ENCODE assay signal across 19 cellular contexts in genomic region chr10:124058346-124059003, GRCh38.
"Had no signal": no experiment of that assay in that cellular context is flagged by ENCODE, and none has a peak within 500 bp of the region (broad histone marks: within the 10 kb centered on the region; RNA-seq: fewer than 3 reads in every experiment).

No MANE protein-coding gene starts in this region.

- H3K36me3 Mint-ChIP-seq: activated CD8-positive, alpha-beta memory T cell treated with anti-CD3 and anti-CD28 coated beads, Interleukin-2, amount 10 ng/mL, durations not matched to agents 7 days and 5 days; activated naive CD8-positive, alpha-beta T cell treated with anti-CD3 and anti-CD28 coated beads, Interleukin-2, amount 10 ng/mL, durations not matched to agents 7 days and 5 days had no signal

- H3K9me3 Mint-ChIP-seq: activated CD4-positive, alpha-beta memory T cell treated with anti-CD3 and anti-CD28 coated beads, Interleukin-2, amount 10 ng/mL, durations not matched to agents 7 days and 5 days; activated naive CD8-positive, alpha-beta T cell treated with anti-CD3 and anti-CD28 coated beads, Interleukin-2, amount 10 ng/mL, durations not matched to agents 7 days and 5 days; memory B cell; naive B cell; stimulated activated memory B cell treated with anti-CD40 and anti-IgM and Interleukin-4, amounts not matched to agents 10 μg/mL and 1 μg/mL and 100 μg/mL, for 72 hours had no signal

- H3K4me1 Mint-ChIP-seq: activated CD4-positive, alpha-beta memory T cell treated with anti-CD3 and anti-CD28 coated beads, Interleukin-2, amount 10 ng/mL, durations not matched to agents 7 days and 5 days; activated CD8-positive, alpha-beta memory T cell treated with anti-CD3 and anti-CD28 coated beads, Interleukin-2, amount 10 ng/mL, durations not matched to agents 7 days and 5 days; activated naive CD8-positive, alpha-beta T cell treated with anti-CD3 and anti-CD28 coated beads, Interleukin-2, amount 10 ng/mL, durations not matched to agents 7 days and 5 days had no signal

- H3K4me3 Mint-ChIP-seq: activated CD4-positive, alpha-beta memory T cell treated with anti-CD3 and anti-CD28 coated beads, Interleukin-2, amount 10 ng/mL, durations not matched to agents 7 days and 5 days; activated CD8-positive, alpha-beta memory T cell treated with anti-CD3 and anti-CD28 coated beads, Interleukin-2, amount 10 ng/mL, durations not matched to agents 7 days and 5 days; activated naive CD8-positive, alpha-beta T cell treated with anti-CD3 and anti-CD28 coated beads, Interleukin-2, amount 10 ng/mL, durations not matched to agents 7 days and 5 days; memory B cell; naive B cell; neural progenitor cell; stimulated activated memory B cell treated with anti-CD40 and anti-IgM and Interleukin-4, amounts not matched to agents 10 μg/mL and 1 μg/mL and 100 μg/mL, for 72 hours had no signal

- H3K4me1 ChIP-seq: colonic mucosa had no signal

- H3K4me3 ChIP-seq: body of pancreas, colonic mucosa, neural progenitor cell, ovary, right lobe of liver, smooth muscle cell, thoracic aorta had no signal

- DNase-seq: activated CD4-positive, alpha-beta memory T cell treated with anti-CD3 and anti-CD28 coated beads, Interleukin-2, amount 10 ng/mL, durations not matched to agents 7 days and 5 days; activated CD4-positive, alpha-beta T cell treated with anti-CD3 and anti-CD28 coated beads for 48 hours; activated CD4-positive, CD25-positive, alpha-beta regulatory T cell; activated CD8-positive, alpha-beta memory T cell treated with anti-CD3 and anti-CD28 coated beads, Interleukin-2, amount 10 ng/mL, durations not matched to agents 7 days and 5 days; activated naive CD4-positive, alpha-beta T cell; activated naive CD8-positive, alpha-beta T cell treated with anti-CD3 and anti-CD28 coated beads, Interleukin-2, amount 10 ng/mL, durations not matched to agents 7 days and 5 days; body of pancreas; caudate nucleus; colonic mucosa; naive B cell; right lobe of liver; stimulated activated CD4-positive, alpha-beta T cell treated with anti-CD3 and anti-CD28 coated beads, Interleukin-4, amount 100 ng/mL, for 1 hour; T1000 had no signal

- H3K27me3 Mint-ChIP-seq: activated CD8-positive, alpha-beta memory T cell treated with anti-CD3 and anti-CD28 coated beads, Interleukin-2, amount 10 ng/mL, durations not matched to agents 7 days and 5 days; memory B cell; naive B cell; stimulated activated memory B cell treated with anti-CD40 and anti-IgM and Interleukin-4, amounts not matched to agents 10 μg/mL and 1 μg/mL and 100 μg/mL, for 72 hours had no signal

- H3K36me3 ChIP-seq: colonic mucosa, neural progenitor cell, ovary, right lobe of liver, thoracic aorta had no signal

- H3K9me3 ChIP-seq: body of pancreas, colonic mucosa, ovary, right lobe of liver, thoracic aorta had no signal

- H3K9ac ChIP-seq: neural progenitor cell had no signal

- H3K27ac ChIP-seq: body of pancreas, colonic mucosa, neural progenitor cell, ovary, right lobe of liver, thoracic aorta had no signal

- H3K27ac Mint-ChIP-seq: activated CD4-positive, alpha-beta memory T cell treated with anti-CD3 and anti-CD28 coated beads, Interleukin-2, amount 10 ng/mL, durations not matched to agents 7 days and 5 days; activated CD8-positive, alpha-beta memory T cell treated with anti-CD3 and anti-CD28 coated beads, Interleukin-2, amount 10 ng/mL, durations not matched to agents 7 days and 5 days; activated naive CD8-positive, alpha-beta T cell treated with anti-CD3 and anti-CD28 coated beads, Interleukin-2, amount 10 ng/mL, durations not matched to agents 7 days and 5 days; memory B cell; stimulated activated memory B cell treated with anti-CD40 and anti-IgM and Interleukin-4, amounts not matched to agents 10 μg/mL and 1 μg/mL and 100 μg/mL, for 72 hours had no signal

- H3K4me2 ChIP-seq: neural progenitor cell, smooth muscle cell had no signal

- H3K27me3 ChIP-seq: body of pancreas, colonic mucosa, neural progenitor cell, ovary, right lobe of liver had no signal

- ATAC-seq: activated CD8-positive, alpha-beta memory T cell treated with anti-CD3 and anti-CD28 coated beads, Interleukin-2, amount 10 ng/mL, durations not matched to agents 7 days and 5 days; body of pancreas; stimulated activated memory B cell treated with anti-CD40 and anti-IgM and Interleukin-4, amounts not matched to agents 10 μg/mL and 1 μg/mL and 100 μg/mL, for 72 hours had no signal
